Comparison of ENCODE assay signal across 1 cellular context in the genomic region with DNA sequence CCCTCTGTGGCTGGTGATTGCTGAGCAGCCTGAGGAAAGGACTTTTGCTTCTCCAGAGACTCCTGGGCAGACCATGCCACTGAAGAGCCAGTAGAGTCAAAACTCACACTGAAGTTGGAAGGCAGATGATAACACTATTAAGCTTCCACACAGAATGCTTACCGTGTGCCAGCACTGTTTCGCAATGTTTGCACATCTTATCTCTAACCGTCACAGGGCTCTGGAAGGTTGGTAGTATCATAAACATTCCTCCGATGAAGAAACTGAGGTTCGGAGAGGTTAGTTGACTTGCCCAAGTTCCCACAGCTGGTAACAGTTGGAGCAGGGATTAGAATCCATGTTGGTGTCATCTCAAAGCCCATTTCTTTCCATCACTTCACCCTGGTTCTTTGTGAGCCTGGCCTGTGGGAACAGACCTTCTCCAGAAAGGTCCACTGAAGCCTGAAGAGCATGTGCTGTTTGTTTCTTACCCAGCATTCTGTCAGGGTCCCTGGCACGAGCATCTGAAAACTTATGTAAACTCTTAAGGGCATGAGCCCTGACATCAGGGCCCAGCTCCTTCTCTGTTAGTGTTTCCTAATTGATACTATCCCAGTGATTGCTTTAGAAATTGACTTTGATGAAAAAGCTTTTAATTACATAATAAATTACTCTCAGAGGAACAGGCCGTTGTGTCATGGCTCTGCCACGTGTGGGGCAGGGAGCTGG.
TF ChIP-seq lines count a peak whose summit lies in the region.

No MANE protein-coding gene starts in this region.

TF ChIP-seq in K562, 482 proteins besides CTCF, POLR2A, EP300 and RAD21 (continued from another document and continues in another):
- TF ChIP-seq, protein P1, sequence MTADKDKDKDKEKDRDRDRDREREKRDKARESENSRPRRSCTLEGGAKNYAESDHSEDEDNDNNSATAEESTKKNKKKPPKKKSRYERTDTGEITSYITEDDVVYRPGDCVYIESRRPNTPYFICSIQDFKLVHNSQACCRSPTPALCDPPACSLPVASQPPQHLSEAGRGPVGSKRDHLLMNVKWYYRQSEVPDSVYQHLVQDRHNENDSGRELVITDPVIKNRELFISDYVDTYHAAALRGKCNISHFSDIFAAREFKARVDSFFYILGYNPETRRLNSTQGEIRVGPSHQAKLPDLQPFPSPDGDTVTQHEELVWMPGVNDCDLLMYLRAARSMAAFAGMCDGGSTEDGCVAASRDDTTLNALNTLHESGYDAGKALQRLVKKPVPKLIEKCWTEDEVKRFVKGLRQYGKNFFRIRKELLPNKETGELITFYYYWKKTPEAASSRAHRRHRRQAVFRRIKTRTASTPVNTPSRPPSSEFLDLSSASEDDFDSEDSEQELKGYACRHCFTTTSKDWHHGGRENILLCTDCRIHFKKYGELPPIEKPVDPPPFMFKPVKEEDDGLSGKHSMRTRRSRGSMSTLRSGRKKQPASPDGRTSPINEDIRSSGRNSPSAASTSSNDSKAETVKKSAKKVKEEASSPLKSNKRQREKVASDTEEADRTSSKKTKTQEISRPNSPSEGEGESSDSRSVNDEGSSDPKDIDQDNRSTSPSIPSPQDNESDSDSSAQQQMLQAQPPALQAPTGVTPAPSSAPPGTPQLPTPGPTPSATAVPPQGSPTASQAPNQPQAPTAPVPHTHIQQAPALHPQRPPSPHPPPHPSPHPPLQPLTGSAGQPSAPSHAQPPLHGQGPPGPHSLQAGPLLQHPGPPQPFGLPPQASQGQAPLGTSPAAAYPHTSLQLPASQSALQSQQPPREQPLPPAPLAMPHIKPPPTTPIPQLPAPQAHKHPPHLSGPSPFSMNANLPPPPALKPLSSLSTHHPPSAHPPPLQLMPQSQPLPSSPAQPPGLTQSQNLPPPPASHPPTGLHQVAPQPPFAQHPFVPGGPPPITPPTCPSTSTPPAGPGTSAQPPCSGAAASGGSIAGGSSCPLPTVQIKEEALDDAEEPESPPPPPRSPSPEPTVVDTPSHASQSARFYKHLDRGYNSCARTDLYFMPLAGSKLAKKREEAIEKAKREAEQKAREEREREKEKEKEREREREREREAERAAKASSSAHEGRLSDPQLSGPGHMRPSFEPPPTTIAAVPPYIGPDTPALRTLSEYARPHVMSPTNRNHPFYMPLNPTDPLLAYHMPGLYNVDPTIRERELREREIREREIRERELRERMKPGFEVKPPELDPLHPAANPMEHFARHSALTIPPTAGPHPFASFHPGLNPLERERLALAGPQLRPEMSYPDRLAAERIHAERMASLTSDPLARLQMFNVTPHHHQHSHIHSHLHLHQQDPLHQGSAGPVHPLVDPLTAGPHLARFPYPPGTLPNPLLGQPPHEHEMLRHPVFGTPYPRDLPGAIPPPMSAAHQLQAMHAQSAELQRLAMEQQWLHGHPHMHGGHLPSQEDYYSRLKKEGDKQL (CRISPR knock-in tag; IDR thresholded peaks at IDR 0.05; ENCODE audit: borderline replicate concordance): no peak
- TF ChIP-seq RBBP5 (IDR thresholded peaks at IDR 0.05; ENCODE audit: borderline replicate concordance, insufficient read depth, low read length, poor library complexity, severe bottlenecking): no peak
- 0 out of 2 replicates have a peak, but pooled peaks have one; percentile 51 for TF ChIP-seq MECOM (CRISPR knock-in tag; IDR thresholded peaks at IDR 0.05)
- TF ChIP-seq, protein P2, sequence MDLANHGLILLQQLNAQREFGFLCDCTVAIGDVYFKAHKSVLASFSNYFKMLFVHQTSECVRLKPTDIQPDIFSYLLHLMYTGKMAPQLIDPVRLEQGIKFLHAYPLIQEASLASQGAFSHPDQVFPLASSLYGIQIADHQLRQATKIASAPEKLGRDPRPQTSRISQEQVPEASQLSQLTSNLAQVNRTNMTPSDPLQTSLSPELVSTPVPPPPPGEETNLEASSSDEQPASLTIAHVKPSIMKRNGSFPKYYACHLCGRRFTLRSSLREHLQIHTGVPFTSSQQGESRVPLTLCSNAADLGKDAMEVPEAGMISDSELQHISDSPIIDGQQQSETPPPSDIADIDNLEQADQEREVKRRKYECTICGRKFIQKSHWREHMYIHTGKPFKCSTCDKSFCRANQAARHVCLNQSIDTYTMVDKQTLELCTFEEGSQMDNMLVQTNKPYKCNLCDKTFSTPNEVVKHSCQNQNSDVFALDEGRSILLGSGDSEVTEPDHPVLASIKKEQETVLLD (IDR thresholded peaks at IDR 0.05): peak; percentile 42; the same call in 1 of the 2 replicates
- TF ChIP-seq TAF7 (tag; IDR thresholded peaks at IDR 0.05): no peak
- TF ChIP-seq, protein P3, sequence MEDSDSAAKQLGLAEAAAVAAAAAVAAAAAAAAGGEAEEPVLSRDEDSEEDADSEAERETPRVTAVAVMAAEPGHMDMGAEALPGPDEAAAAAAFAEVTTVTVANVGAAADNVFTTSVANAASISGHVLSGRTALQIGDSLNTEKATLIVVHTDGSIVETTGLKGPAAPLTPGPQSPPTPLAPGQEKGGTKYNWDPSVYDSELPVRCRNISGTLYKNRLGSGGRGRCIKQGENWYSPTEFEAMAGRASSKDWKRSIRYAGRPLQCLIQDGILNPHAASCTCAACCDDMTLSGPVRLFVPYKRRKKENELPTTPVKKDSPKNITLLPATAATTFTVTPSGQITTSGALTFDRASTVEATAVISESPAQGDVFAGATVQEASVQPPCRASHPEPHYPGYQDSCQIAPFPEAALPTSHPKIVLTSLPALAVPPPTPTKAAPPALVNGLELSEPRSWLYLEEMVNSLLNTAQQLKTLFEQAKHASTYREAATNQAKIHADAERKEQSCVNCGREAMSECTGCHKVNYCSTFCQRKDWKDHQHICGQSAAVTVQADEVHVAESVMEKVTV (CRISPR knock-in tag; IDR thresholded peaks at IDR 0.05): no peak
- TF ChIP-seq, protein P4, sequence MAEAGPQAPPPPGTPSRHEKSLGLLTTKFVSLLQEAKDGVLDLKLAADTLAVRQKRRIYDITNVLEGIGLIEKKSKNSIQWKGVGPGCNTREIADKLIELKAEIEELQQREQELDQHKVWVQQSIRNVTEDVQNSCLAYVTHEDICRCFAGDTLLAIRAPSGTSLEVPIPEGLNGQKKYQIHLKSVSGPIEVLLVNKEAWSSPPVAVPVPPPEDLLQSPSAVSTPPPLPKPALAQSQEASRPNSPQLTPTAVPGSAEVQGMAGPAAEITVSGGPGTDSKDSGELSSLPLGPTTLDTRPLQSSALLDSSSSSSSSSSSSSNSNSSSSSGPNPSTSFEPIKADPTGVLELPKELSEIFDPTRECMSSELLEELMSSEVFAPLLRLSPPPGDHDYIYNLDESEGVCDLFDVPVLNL (CRISPR knock-in tag; IDR thresholded peaks at IDR 0.05; ENCODE audit: low read depth): no peak
- TF ChIP-seq RB1 (IDR thresholded peaks at IDR 0.05; ENCODE audit: low read depth): no peak
- TF ChIP-seq CSDE1 (IDR thresholded peaks at IDR 0.05): no peak
- peak; percentile 87 for TF ChIP-seq CBFA2T3 (IDR thresholded peaks at IDR 0.05)
- no peak for TF ChIP-seq ZNF668 (CRISPR knock-in tag; IDR thresholded peaks at IDR 0.05)
- TF ChIP-seq MTA2 (IDR thresholded peaks at IDR 0.05; ENCODE audit: low read depth): peak; percentile 64
- no peak for TF ChIP-seq SPI1 (IDR thresholded peaks at IDR 0.05; ENCODE audit: borderline replicate concordance, low read depth, low read length)
- no peak for TF ChIP-seq TCF7 (IDR thresholded peaks at IDR 0.05; ENCODE audit: borderline replicate concordance)
- TF ChIP-seq ETV1 (tag; conservative IDR thresholded peaks at IDR 0.05; ENCODE audit: low read depth): no peak
- no peak for TF ChIP-seq EHMT2 (IDR thresholded peaks at IDR 0.05)
- TF ChIP-seq, protein P5, sequence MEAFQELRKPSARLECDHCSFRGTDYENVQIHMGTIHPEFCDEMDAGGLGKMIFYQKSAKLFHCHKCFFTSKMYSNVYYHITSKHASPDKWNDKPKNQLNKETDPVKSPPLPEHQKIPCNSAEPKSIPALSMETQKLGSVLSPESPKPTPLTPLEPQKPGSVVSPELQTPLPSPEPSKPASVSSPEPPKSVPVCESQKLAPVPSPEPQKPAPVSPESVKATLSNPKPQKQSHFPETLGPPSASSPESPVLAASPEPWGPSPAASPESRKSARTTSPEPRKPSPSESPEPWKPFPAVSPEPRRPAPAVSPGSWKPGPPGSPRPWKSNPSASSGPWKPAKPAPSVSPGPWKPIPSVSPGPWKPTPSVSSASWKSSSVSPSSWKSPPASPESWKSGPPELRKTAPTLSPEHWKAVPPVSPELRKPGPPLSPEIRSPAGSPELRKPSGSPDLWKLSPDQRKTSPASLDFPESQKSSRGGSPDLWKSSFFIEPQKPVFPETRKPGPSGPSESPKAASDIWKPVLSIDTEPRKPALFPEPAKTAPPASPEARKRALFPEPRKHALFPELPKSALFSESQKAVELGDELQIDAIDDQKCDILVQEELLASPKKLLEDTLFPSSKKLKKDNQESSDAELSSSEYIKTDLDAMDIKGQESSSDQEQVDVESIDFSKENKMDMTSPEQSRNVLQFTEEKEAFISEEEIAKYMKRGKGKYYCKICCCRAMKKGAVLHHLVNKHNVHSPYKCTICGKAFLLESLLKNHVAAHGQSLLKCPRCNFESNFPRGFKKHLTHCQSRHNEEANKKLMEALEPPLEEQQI (IDR thresholded peaks at IDR 0.05): no peak
- no peak for TF ChIP-seq EZH2 (IDR thresholded peaks at IDR 0.05; ENCODE audit: borderline replicate concordance, low read depth, low read length)
- TF ChIP-seq HLTF (IDR thresholded peaks at IDR 0.05): no peak
- no peak for TF ChIP-seq ZNF133 (CRISPR knock-in tag; IDR thresholded peaks at IDR 0.05)
- TF ChIP-seq, protein P6, sequence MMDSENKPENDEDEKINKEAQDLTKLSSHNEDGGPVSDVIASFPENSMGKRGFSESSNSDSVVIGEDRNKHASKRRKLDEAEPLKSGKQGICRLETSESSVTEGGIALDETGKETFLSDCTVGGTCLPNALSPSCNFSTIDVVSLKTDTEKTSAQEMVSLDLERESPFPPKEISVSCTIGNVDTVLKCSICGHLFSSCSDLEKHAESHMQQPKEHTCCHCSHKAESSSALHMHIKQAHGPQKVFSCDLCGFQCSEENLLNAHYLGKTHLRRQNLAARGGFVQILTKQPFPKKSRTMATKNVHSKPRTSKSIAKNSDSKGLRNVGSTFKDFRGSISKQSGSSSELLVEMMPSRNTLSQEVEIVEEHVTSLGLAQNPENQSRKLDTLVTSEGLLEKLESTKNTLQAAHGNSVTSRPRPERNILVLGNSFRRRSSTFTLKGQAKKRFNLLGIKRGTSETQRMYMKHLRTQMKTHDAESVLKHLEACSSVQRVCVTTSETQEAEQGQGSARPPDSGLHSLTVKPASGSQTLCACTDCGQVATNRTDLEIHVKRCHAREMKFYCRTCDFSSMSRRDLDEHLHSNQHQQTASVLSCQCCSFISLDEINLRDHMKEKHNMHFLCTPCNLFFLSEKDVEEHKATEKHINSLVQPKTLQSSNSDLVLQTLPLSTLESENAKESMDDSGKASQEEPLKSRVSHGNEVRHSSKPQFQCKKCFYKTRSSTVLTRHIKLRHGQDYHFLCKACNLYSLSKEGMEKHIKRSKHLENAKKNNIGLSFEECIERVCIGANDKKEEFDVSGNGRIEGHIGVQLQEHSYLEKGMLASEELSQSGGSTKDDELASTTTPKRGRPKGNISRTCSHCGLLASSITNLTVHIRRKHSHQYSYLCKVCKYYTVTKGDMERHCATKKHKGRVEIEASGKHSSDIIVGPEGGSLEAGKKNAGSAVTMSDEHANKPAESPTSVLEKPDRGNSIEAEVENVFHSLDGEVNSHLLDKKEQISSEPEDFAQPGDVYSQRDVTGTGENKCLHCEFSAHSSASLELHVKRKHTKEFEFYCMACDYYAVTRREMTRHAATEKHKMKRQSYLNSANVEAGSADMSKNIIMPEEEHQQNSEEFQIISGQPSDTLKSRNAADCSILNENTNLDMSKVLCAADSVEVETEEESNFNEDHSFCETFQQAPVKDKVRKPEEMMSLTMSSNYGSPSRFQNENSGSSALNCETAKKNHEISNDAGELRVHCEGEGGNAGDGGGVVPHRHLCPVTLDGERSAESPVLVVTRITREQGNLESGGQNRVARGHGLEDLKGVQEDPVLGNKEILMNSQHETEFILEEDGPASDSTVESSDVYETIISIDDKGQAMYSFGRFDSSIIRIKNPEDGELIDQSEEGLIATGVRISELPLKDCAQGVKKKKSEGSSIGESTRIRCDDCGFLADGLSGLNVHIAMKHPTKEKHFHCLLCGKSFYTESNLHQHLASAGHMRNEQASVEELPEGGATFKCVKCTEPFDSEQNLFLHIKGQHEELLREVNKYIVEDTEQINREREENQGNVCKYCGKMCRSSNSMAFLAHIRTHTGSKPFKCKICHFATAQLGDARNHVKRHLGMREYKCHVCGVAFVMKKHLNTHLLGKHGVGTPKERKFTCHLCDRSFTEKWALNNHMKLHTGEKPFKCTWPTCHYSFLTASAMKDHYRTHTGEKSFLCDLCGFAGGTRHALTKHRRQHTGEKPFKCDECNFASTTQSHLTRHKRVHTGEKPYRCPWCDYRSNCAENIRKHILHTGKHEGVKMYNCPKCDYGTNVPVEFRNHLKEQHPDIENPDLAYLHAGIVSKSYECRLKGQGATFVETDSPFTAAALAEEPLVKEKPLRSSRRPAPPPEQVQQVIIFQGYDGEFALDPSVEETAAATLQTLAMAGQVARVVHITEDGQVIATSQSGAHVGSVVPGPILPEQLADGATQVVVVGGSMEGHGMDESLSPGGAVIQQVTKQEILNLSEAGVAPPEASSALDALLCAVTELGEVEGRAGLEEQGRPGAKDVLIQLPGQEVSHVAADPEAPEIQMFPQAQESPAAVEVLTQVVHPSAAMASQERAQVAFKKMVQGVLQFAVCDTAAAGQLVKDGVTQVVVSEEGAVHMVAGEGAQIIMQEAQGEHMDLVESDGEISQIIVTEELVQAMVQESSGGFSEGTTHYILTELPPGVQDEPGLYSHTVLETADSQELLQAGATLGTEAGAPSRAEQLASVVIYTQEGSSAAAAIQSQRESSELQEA (IDR thresholded peaks at IDR 0.05; ENCODE audit: low read depth): no peak
- TF ChIP-seq SMC3 (conservative IDR thresholded peaks at IDR 0.05; ENCODE audit: insufficient read depth, low read depth, low read length): no peak
- TF ChIP-seq ZNF232 (CRISPR knock-in tag; IDR thresholded peaks at IDR 0.05): no peak
- TF ChIP-seq, protein P7, sequence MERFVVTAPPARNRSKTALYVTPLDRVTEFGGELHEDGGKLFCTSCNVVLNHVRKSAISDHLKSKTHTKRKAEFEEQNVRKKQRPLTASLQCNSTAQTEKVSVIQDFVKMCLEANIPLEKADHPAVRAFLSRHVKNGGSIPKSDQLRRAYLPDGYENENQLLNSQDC (CRISPR knock-in tag; IDR thresholded peaks at IDR 0.05): no peak
- no peak for TF ChIP-seq HNRNPUL1 (IDR thresholded peaks at IDR 0.05; ENCODE audit: low read length)
- TF ChIP-seq, protein P8, sequence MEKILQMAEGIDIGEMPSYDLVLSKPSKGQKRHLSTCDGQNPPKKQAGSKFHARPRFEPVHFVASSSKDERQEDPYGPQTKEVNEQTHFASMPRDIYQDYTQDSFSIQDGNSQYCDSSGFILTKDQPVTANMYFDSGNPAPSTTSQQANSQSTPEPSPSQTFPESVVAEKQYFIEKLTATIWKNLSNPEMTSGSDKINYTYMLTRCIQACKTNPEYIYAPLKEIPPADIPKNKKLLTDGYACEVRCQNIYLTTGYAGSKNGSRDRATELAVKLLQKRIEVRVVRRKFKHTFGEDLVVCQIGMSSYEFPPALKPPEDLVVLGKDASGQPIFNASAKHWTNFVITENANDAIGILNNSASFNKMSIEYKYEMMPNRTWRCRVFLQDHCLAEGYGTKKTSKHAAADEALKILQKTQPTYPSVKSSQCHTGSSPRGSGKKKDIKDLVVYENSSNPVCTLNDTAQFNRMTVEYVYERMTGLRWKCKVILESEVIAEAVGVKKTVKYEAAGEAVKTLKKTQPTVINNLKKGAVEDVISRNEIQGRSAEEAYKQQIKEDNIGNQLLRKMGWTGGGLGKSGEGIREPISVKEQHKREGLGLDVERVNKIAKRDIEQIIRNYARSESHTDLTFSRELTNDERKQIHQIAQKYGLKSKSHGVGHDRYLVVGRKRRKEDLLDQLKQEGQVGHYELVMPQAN (IDR thresholded peaks at IDR 0.05; ENCODE audit: borderline replicate concordance): no peak
- TF ChIP-seq CREM (IDR thresholded peaks at IDR 0.05; ENCODE audit: low read depth): peak; percentile 68
- TF ChIP-seq TBL1XR1 (IDR thresholded peaks at IDR 0.05; ENCODE audit: low read length in 2 of 2): 0 out of 4 replicates have a peak, but pooled peaks of 1 of the 2 experiments have one; percentile 48
